ENCODE assay signal across 22 cellular contexts in genomic region chr19:56864443-56865125, GRCh38. TPM values are rescaled to one million over a fixed set of nuclear protein-coding genes. Genes with fewer than 3 reads are reported as not detected.
DNase-seq lines count a peak whose midpoint lies in the region; TF ChIP-seq lines count a peak whose summit lies in the region.
"Had no signal": no experiment of that assay in that cellular context is flagged by ENCODE, and none has a peak within 500 bp of the region (broad histone marks: within the 10 kb centered on the region; RNA-seq: fewer than 3 reads in every experiment).

No MANE protein-coding gene starts in this region.

- peak overlapping the region; percentile 64 for H3K27ac ChIP-seq in ACC112 (ENCODE audit: low read depth, low read length)
- H3K27ac ChIP-seq in mesendoderm (ENCODE audit: low read depth, low read length) = no peak overlapping the region
- H3K27ac ChIP-seq in testis = peak overlapping the region; percentile 42 to 68
- H3K27ac ChIP-seq: 22Rv1; BLaER1 treated with 17β-estradiol and CSF1 and Interleukin-3, amounts not matched to agents 10 nM and 100 nM had no signal

- H3K23ac ChIP-seq in mesendoderm (ENCODE audit: low read length) = no peak overlapping the region

- no peak overlapping the region for H2AFZ ChIP-seq in ACC112 (ENCODE audit: low read length, unreplicated experiment)

- no peak overlapping the region for H2AK5ac ChIP-seq in mesendoderm (ENCODE audit: low read length)

- H3K79me1 ChIP-seq in mesendoderm (ENCODE audit: low read length) = no peaks in the 10 kb centered on the region

- intact Hi-C loops in testis (cut with DNase I; ENCODE audit: low total_unique reads) = no loop called here

- H3K4me3 ChIP-seq in ACC112 (ENCODE audit: low read depth, low read length) (peak overlapping the region; percentile 75), mesendoderm (ENCODE audit: low read length) (no peak overlapping the region), testis (peak overlapping the region; percentile 50 to 64)
- H3K4me3 ChIP-seq: BLaER1 treated with 17β-estradiol and CSF1 and Interleukin-3, amounts not matched to agents 10 nM and 100 nM; HAP-1 had no signal

- no peak overlapping the region for H4K8ac ChIP-seq in mesendoderm (ENCODE audit: low read depth, low read length)

- H3K9ac ChIP-seq in mesendoderm (ENCODE audit: low read length) = no peak overlapping the region
- H3K9ac ChIP-seq: BLaER1 treated with 17β-estradiol and CSF1 and Interleukin-3, amounts not matched to agents 10 nM and 100 nM had no signal

- no peaks in the 10 kb centered on the region for H3K4me1 ChIP-seq in ACC112 (ENCODE audit: control insufficient read depth, insufficient read depth, low read length, unreplicated experiment)
- no peaks in the 10 kb centered on the region for H3K4me1 ChIP-seq in mesendoderm (ENCODE audit: control insufficient read depth, low read depth, low read length)
- peaks cover 14% of the 10 kb centered on the region for H3K4me1 ChIP-seq in testis
- H3K4me1 ChIP-seq: BE2C; BLaER1 treated with 17β-estradiol and CSF1 and Interleukin-3, amounts not matched to agents 10 nM and 100 nM; HAP-1 had no signal

- no peak overlapping the region for H2BK120ac ChIP-seq in mesendoderm (ENCODE audit: low read depth, low read length)

- DNase-seq in NCI-H82 (lab: John Stamatoyannopoulos, UW) = peak; percentile 1
- no peak for DNase-seq in NCI-H82 treated with DMSO at 0.1 percent for 48 hours (lab: John Stamatoyannopoulos, UW; ENCODE audit: unreplicated experiment)
- peak; percentile 41 for DNase-seq in mesendoderm
- peak; percentile 76 for DNase-seq in testis
- no peak for DNase-seq in NCI-H526 treated with DMSO at 0.1 percent for 48 hours (lab: John Stamatoyannopoulos, UW)
- DNase-seq in NCI-H510A treated with DMSO at 0.1 percent for 48 hours (lab: John Stamatoyannopoulos, UW) = no peak
- DNase-seq: ACHN; AML-193; BE2C; CD4-positive, alpha-beta T cell; CD8-positive, alpha-beta memory T cell; DMS 273 treated with DMSO at 0.1 percent for 48 hours; DMS79; GF-D8; GOT3; HFFc6 had no signal

- H4K5ac ChIP-seq in mesendoderm (ENCODE audit: low read length) = no peak overlapping the region

- H3K9me3 ChIP-seq in testis = no peaks in the 10 kb centered on the region
- H3K9me3 ChIP-seq: BE2C, HAP-1 had no signal

- no peak overlapping the region for H2BK15ac ChIP-seq in mesendoderm (replicated peaks; ENCODE audit: low read depth)

- H3K18ac ChIP-seq in mesendoderm (ENCODE audit: low read length) = no peak overlapping the region

- H3K56ac ChIP-seq in mesendoderm (ENCODE audit: low read length) = no peak overlapping the region

- no peak for TF ChIP-seq CTCF in testis (IDR thresholded peaks at IDR 0.05)

- no peak overlapping the region for H3K4ac ChIP-seq in mesendoderm (ENCODE audit: low read depth, low read length)

- H3K79me2 ChIP-seq in ACC112 (ENCODE audit: control insufficient read depth, insufficient read depth, low read length, unreplicated experiment) (peaks cover 11% of the 10 kb centered on the region), mesendoderm (ENCODE audit: control insufficient read depth, insufficient read depth, low read length) (no peaks in the 10 kb centered on the region)

- H2BK5ac ChIP-seq in mesendoderm (ENCODE audit: low read length) = no peak overlapping the region

- H3K36me3 ChIP-seq in ACC112 (ENCODE audit: insufficient read depth, low read length) = no peaks in the 10 kb centered on the region
- H3K36me3 ChIP-seq in mesendoderm (ENCODE audit: control insufficient read depth, insufficient read depth, low read length) = no peaks in the 10 kb centered on the region
- H3K36me3 ChIP-seq in testis (ENCODE audit: low read depth, missing control alignments) = no peaks in the 10 kb centered on the region
- H3K36me3 ChIP-seq: BE2C; BLaER1 treated with 17β-estradiol and CSF1 and Interleukin-3, amounts not matched to agents 10 nM and 100 nM; HAP-1 had no signal

- no CpG with 5 or more reads among the region's 50 CpGs for WGBS in mesendoderm (ENCODE audit: extremely low coverage, insufficient coverage, low lambda C conversion rate)
- 65 to 78% methylated on average over 36 to 50 of the region's 50 CpGs for WGBS in testis, 2 donors

- H3K4me2 ChIP-seq in mesendoderm (ENCODE audit: low read length) = no peak overlapping the region
- H3K4me2 ChIP-seq: BLaER1 treated with 17β-estradiol and CSF1 and Interleukin-3, amounts not matched to agents 10 nM and 100 nM had no signal

- H3K27me3 ChIP-seq in ACC112 (ENCODE audit: insufficient read depth, low read length) = no peaks in the 10 kb centered on the region
- H3K27me3 ChIP-seq in mesendoderm (ENCODE audit: insufficient read depth, low read length, poor library complexity) = no peaks in the 10 kb centered on the region
- H3K27me3 ChIP-seq in testis = no peaks in the 10 kb centered on the region
- H3K27me3 ChIP-seq: BE2C; BLaER1 treated with 17β-estradiol and CSF1 and Interleukin-3, amounts not matched to agents 10 nM and 100 nM had no signal

- no peak for TF ChIP-seq POLR2A in testis (IDR thresholded peaks at IDR 0.05)

RNA-seq across cellular contexts. Expression of gene PEG3, which starts 24.1 kb away (rescaled TPM):
- 14.1 TPM for polyA plus RNA-seq in mesendoderm (2013, experiment 1 of 2)
- 14.0 TPM for polyA plus RNA-seq in mesendoderm (2013, experiment 2 of 2)
- total RNA-seq in testis = 100 to 1,000 TPM; 155 to 160 TPM
- 65.9 TPM for polyA plus RNA-seq in testis (ENCODE audit: insufficient read depth, low read depth, low replicate concordance)
- total RNA-seq: CD8-positive, alpha-beta memory T cell; HFFc6 had no signal
- polyA plus RNA-seq: CD8-positive, alpha-beta memory T cell had no signal

RNA-seq across cellular contexts. Expression of gene ZIM2, which starts 24.1 kb away (rescaled TPM):
- polyA plus RNA-seq in mesendoderm (2013, experiment 1 of 2) = 0.21 TPM
- 0.34 TPM for polyA plus RNA-seq in mesendoderm (2013, experiment 2 of 2)
- total RNA-seq in testis = 10 to 100 TPM; 12.9 to 18.3 TPM
- 9.7 TPM for polyA plus RNA-seq in testis (ENCODE audit: insufficient read depth, low read depth, low replicate concordance)
- total RNA-seq: CD4-positive, alpha-beta T cell; CD8-positive, alpha-beta memory T cell; G401; HFFc6 had no signal
- polyA plus RNA-seq: CD14-positive monocyte; CD8-positive, alpha-beta memory T cell had no signal

Comparison
In these comparisons a context has a peak if more than half of its experiments do, and no peak if none do; other contexts are left out.
1. DNase-seq: peak in NCI-H82 (single experiment), mesendoderm (single experiment) and testis (single experiment); none in NCI-H82 treated with DMSO at 0.1 percent for 48 hours (single experiment), NCI-H526 treated with DMSO at 0.1 percent for 48 hours (single experiment) and NCI-H510A treated with DMSO at 0.1 percent for 48 hours (single experiment).